ENCODE assay signal across 8 cellular contexts in the genomic region with DNA sequence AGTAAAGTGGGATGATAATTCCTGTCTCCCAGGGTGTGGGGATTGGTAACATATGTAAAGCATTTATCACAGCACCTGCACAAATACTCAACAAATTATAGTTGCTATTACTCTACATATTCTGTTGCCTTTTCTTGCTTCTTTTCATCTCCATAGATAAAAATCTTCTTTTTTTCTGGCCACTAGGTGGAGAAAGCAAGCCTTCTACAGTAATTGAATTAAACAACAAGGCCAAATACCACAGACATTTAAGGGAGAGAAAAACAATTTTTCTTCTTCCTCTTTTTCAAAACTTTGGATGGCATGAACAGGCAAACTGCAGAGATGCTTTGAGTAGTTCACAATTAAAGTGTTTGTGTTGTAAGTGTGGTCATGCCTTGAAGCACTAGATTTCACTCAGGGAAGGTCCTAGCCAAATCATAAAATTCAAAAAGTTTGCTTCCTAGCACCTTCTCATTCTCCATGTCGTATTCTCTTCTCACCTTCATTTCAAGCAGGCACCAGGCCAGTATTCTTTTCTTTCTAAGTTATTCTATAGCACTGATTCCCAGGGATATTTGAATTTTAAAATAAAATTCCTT.
A peak's percentile ranks its signal among the peaks of the same experiment; 100 is the strongest.
DNase-seq lines count a peak whose midpoint lies in the region; ATAC-seq and TF ChIP-seq lines count a peak whose summit lies in the region.

No MANE protein-coding gene starts in this region.

- H3K27me3 Mint-ChIP-seq in mesothelial cell of epicardium (ENCODE audit: low read depth): no peaks in the 10 kb centered on the region
- peaks cover 7% of the 10 kb centered on the region for H3K27me3 Mint-ChIP-seq in stimulated activated memory B cell treated with anti-CD40 and anti-IgM and Interleukin-4, amounts not matched to agents 10 μg/mL and 1 μg/mL and 100 μg/mL, for 72 hours

- no peak overlapping the region for H2AFZ ChIP-seq in GM23248

- H3K4me3 Mint-ChIP-seq in mesothelial cell of epicardium: no peak overlapping the region
- H3K4me3 Mint-ChIP-seq in stimulated activated memory B cell treated with anti-CD40 and anti-IgM and Interleukin-4, amounts not matched to agents 10 μg/mL and 1 μg/mL and 100 μg/mL, for 72 hours: no peak overlapping the region

- DNase-seq in CD1c-positive myeloid dendritic cell (ENCODE audit: extremely low spot score) (peak; percentile 58), GM23248 (peak; percentile 70), NOMO-1 (lab: John Stamatoyannopoulos, UW; ENCODE audit: unreplicated experiment in 2 of 2) (peak; percentile 70 to 75), colonic mucosa (no peak), mesothelial cell of epicardium (ENCODE audit: low spot score in 2 of 2, unreplicated experiment in 2 of 2) (no peak), NCI-H128 (lab: John Stamatoyannopoulos, UW; ENCODE audit: unreplicated experiment) (no peak), HuH-7.5 (ENCODE audit: low spot score) (no peak)

- no peaks in the 10 kb centered on the region for H3K9me3 Mint-ChIP-seq in mesothelial cell of epicardium
- no peaks in the 10 kb centered on the region for H3K9me3 Mint-ChIP-seq in stimulated activated memory B cell treated with anti-CD40 and anti-IgM and Interleukin-4, amounts not matched to agents 10 μg/mL and 1 μg/mL and 100 μg/mL, for 72 hours

- in situ Hi-C loops in GM23248 (cut with MboI): no loop called here

- H3K9me3 ChIP-seq in GM23248 (ENCODE audit: low read depth): no peaks in the 10 kb centered on the region
- no peaks in the 10 kb centered on the region for H3K9me3 ChIP-seq in colonic mucosa

- no peak for ATAC-seq in stimulated activated memory B cell treated with anti-CD40 and anti-IgM and Interleukin-4, amounts not matched to agents 10 μg/mL and 1 μg/mL and 100 μg/mL, for 72 hours

- H3K9ac ChIP-seq in GM23248 (no peak overlapping the region), colonic mucosa (ENCODE audit: low read depth in 2 of 2, low read length in 2 of 2) (no peak overlapping the region)

- 57 to 58% methylated on average over 1 of the region's 1 CpG for WGBS in GM23248 (ENCODE audit: low coverage in 1 of 2, low lambda C conversion rate in 2 of 2, missing lambda C conversion rate in 2 of 2), 2 experiments

- no peaks in the 10 kb centered on the region for H3K9me2 ChIP-seq in GM23248 (ENCODE audit: insufficient read depth)

- intact Hi-C loops in colonic mucosa (cut with DNase I): loop anchor here (5.0 kb wide), 1 partner anchor 84 kb away; no protein-coding TSS in a partner anchor

- H3K4me1 ChIP-seq in GM23248 (ENCODE audit: insufficient read depth) (peaks cover 17% of the 10 kb centered on the region), colonic mucosa (no peaks in the 10 kb centered on the region)

- TF ChIP-seq CTCF in colonic mucosa (IDR thresholded peaks at IDR 0.05): peak; percentile 59
- peak; percentile 70 for TF ChIP-seq CTCF in mesothelial cell of epicardium (IDR thresholded peaks at IDR 0.05; ENCODE audit: unreplicated experiment)

- H3K4me1 Mint-ChIP-seq in mesothelial cell of epicardium: peaks cover 21% of the 10 kb centered on the region
- peaks cover 6% of the 10 kb centered on the region for H3K4me1 Mint-ChIP-seq in stimulated activated memory B cell treated with anti-CD40 and anti-IgM and Interleukin-4, amounts not matched to agents 10 μg/mL and 1 μg/mL and 100 μg/mL, for 72 hours

- H3K4me2 ChIP-seq in GM23248 (ENCODE audit: unreplicated experiment): no peak overlapping the region

- H3K36me3 Mint-ChIP-seq in mesothelial cell of epicardium: no peaks in the 10 kb centered on the region
- no peaks in the 10 kb centered on the region for H3K36me3 Mint-ChIP-seq in stimulated activated memory B cell treated with anti-CD40 and anti-IgM and Interleukin-4, amounts not matched to agents 10 μg/mL and 1 μg/mL and 100 μg/mL, for 72 hours

- H3K79me2 ChIP-seq in GM23248 (ENCODE audit: insufficient read depth): no peaks in the 10 kb centered on the region

- no peaks in the 10 kb centered on the region for H4K20me1 ChIP-seq in GM23248 (ENCODE audit: insufficient read depth)

- H3K4me3 ChIP-seq in GM23248 (no peak overlapping the region), colonic mucosa (no peak overlapping the region)

- no peak overlapping the region for H3K27ac Mint-ChIP-seq in mesothelial cell of epicardium
- no peak overlapping the region for H3K27ac Mint-ChIP-seq in stimulated activated memory B cell treated with anti-CD40 and anti-IgM and Interleukin-4, amounts not matched to agents 10 μg/mL and 1 μg/mL and 100 μg/mL, for 72 hours

- H3K27ac ChIP-seq in GM23248 (no peak overlapping the region), colonic mucosa (no peak overlapping the region)

- H3K36me3 ChIP-seq in GM23248 (ENCODE audit: low read depth) (no peaks in the 10 kb centered on the region), colonic mucosa (no peaks in the 10 kb centered on the region)

- H3K27me3 ChIP-seq in GM23248 (replicated peaks; ENCODE audit: insufficient read depth): no peaks in the 10 kb centered on the region
- H3K27me3 ChIP-seq in colonic mucosa: no peaks in the 10 kb centered on the region

- H3F3A ChIP-seq in GM23248 (ENCODE audit: insufficient read depth): no peaks in the 10 kb centered on the region

Comparison
In these comparisons a context has a peak if more than half of its experiments do, and no peak if none do; other contexts are left out.
1. DNase-seq: peak in CD1c-positive myeloid dendritic cell (single experiment), GM23248 (single experiment) and NOMO-1 (2 of 2); none in colonic mucosa (single experiment), mesothelial cell of epicardium (0 of 2), NCI-H128 (single experiment) and HuH-7.5 (single experiment).